6 cellular contexts compared by ENCODE assay signal in genomic region chr7:102439963-102440795, GRCh38. TPM values are rescaled to one million over a fixed set of nuclear protein-coding genes. Genes with fewer than 3 reads are reported as not detected.
DNase-seq lines count a peak whose midpoint lies in the region; ATAC-seq and TF ChIP-seq lines count a peak whose summit lies in the region.

No MANE protein-coding gene starts in this region.

- H3K4me1 ChIP-seq in KMS-11 (ENCODE audit: low read depth, poor library complexity, severe bottlenecking) = peaks cover 98% of the 10 kb centered on the region

- no peaks in the 10 kb centered on the region for H3K27me3 ChIP-seq in KMS-11 (ENCODE audit: insufficient read depth, low read depth)

- H4K20me1 ChIP-seq in KMS-11 (ENCODE audit: insufficient read depth) = no peaks in the 10 kb centered on the region

- peak overlapping the region; percentile 59 for H3K4me2 ChIP-seq in KMS-11

- in situ Hi-C loops in GM13976 (cut with MboI; ENCODE audit: low sequenced_read_pairs, unreplicated experiment) = no loop called here

- H3K36me3 ChIP-seq in KMS-11 (ENCODE audit: insufficient read depth) = peaks cover 8% of the 10 kb centered on the region; the same call in 1 of the 2 replicates

- H3K27ac ChIP-seq in KMS-11 = peak overlapping the region; percentile 97

- no peak overlapping the region for H2AFZ ChIP-seq in KMS-11 (ENCODE audit: low read depth)

- DNase-seq in skeletal muscle cell (ENCODE audit: low read depth) (peak; percentile 25), GM13976 (ENCODE audit: low spot score) (no peak), NCI-H2107 (lab: John Stamatoyannopoulos, UW) (no peak), occipital lobe (lab: John Stamatoyannopoulos, UW) (no peak)

- peak overlapping the region; percentile 17; the same call in 1 of the 2 replicates for H3K9ac ChIP-seq in KMS-11

- peak; percentile 72 for ATAC-seq in esophagus mucosa

- TF ChIP-seq CTCF in KMS-11 (conservative IDR thresholded peaks at IDR 0.05; ENCODE audit: low read depth, low read length) (no peak), GM13976 (IDR thresholded peaks at IDR 0.05; ENCODE audit: borderline replicate concordance, control extremely low read depth, extremely low read depth, insufficient read depth, missing control alignments) (no peak)

- H3K79me2 ChIP-seq in KMS-11 (ENCODE audit: insufficient read depth, low read depth) = peaks cover 59% of the 10 kb centered on the region

- no peak overlapping the region for H3K4me3 ChIP-seq in KMS-11 (IDR thresholded peaks at IDR 0.05; ENCODE audit: insufficient read depth, low read depth, low read length)
- H3K4me3 ChIP-seq in skeletal muscle cell (ENCODE audit: low read depth, low read length) = no peak overlapping the region

RNA-seq across cellular contexts. Expression of gene ORAI2, which starts 6.8 kb away (rescaled TPM):
- total RNA-seq in esophagus mucosa (3.1 TPM), occipital lobe (18.1 TPM)

RNA-seq across cellular contexts. Expression of gene ALKBH4, which starts 24.5 kb away (rescaled TPM):
- total RNA-seq in esophagus mucosa (5.7 TPM), occipital lobe (14.3 TPM)

RNA-seq across cellular contexts. Expression of gene LRWD1, which starts 24.6 kb away (rescaled TPM):
- total RNA-seq in esophagus mucosa = 8.7 TPM
- 39.5 TPM for total RNA-seq in occipital lobe

RNA-seq across cellular contexts. Expression of gene POLR2J, which starts 38.5 kb away (rescaled TPM):
- total RNA-seq in esophagus mucosa = 38.5 TPM
- 8.1 TPM for total RNA-seq in occipital lobe

RNA-seq across cellular contexts. Expression of gene PRKRIP1, which starts 44.0 kb away (rescaled TPM):
- total RNA-seq in esophagus mucosa (9.6 TPM), occipital lobe (13.6 TPM)
